1 cellular context compared by ENCODE assay signal in genomic region chr20:10673831-10674683, GRCh38.
TF ChIP-seq lines count a peak whose summit lies in the region.

TSS of gene JAG1 (minus strand) at chr20:10673999. CDS start at chr20:10673530, 469 bp downstream.

TF ChIP-seq in HepG2, 621 proteins besides CTCF, POLR2A, EP300 and RAD21 (continued from another document and continues in another):
- TF ChIP-seq ZNF280D (CRISPR knock-in tag; IDR thresholded peaks at IDR 0.05): no peak
- TF ChIP-seq NPAS2 (CRISPR knock-in tag; IDR thresholded peaks at IDR 0.05; ENCODE audit: borderline replicate concordance): no peak
- no peak for TF ChIP-seq KLF13 (CRISPR knock-in tag; IDR thresholded peaks at IDR 0.05)
- TF ChIP-seq ZNF772 (CRISPR knock-in tag; IDR thresholded peaks at IDR 0.05): no peak; the same call in none of the 2 replicates
- peak; percentile 57; the same call in 1 of the 2 replicates for TF ChIP-seq IRX3 (CRISPR knock-in tag; IDR thresholded peaks at IDR 0.05; ENCODE audit: borderline replicate concordance, low read depth)
- peak; percentile 53; the same call in 1 of the 2 replicates for TF ChIP-seq SP5 (CRISPR knock-in tag; IDR thresholded peaks at IDR 0.05; ENCODE audit: borderline replicate concordance, low read depth)
- TF ChIP-seq BATF2 (CRISPR knock-in tag; IDR thresholded peaks at IDR 0.05): no peak
- 0 out of 2 replicates have a peak, but pooled peaks have one; percentile 11 for TF ChIP-seq NFKB2 (CRISPR knock-in tag; IDR thresholded peaks at IDR 0.05; ENCODE audit: borderline replicate concordance)
- TF ChIP-seq MXD1 (CRISPR knock-in tag; IDR thresholded peaks at IDR 0.05): peak; percentile 73
- TF ChIP-seq ZNF329 (CRISPR knock-in tag; IDR thresholded peaks at IDR 0.05; ENCODE audit: low read depth): 0 out of 2 replicates have a peak, but pooled peaks have one; percentile 28
- TF ChIP-seq RCOR2 (CRISPR knock-in tag; IDR thresholded peaks at IDR 0.05): peak; percentile 36; the same call in 1 of the 2 replicates
- TF ChIP-seq ZNF766 (CRISPR knock-in tag; IDR thresholded peaks at IDR 0.05; ENCODE audit: borderline replicate concordance): peak; percentile 57
- no peak; the same call in 1 of the 2 replicates for TF ChIP-seq FOSL1 (CRISPR knock-in tag; IDR thresholded peaks at IDR 0.05; ENCODE audit: borderline replicate concordance)
- peak; percentile 12; the same call in 1 of the 2 replicates for TF ChIP-seq SP2 (CRISPR knock-in tag; IDR thresholded peaks at IDR 0.05)
- TF ChIP-seq ZXDC (CRISPR knock-in tag; IDR thresholded peaks at IDR 0.05): 0 out of 2 replicates have a peak, but pooled peaks have one; percentile 53
- peak; percentile 70 for TF ChIP-seq POGZ (CRISPR knock-in tag; IDR thresholded peaks at IDR 0.05)
- peak; percentile 71 for TF ChIP-seq MXD4 (CRISPR knock-in tag; IDR thresholded peaks at IDR 0.05)
- 0 out of 2 replicates have a peak, but pooled peaks have one; percentile 39 for TF ChIP-seq RFXAP (CRISPR knock-in tag; IDR thresholded peaks at IDR 0.05; ENCODE audit: borderline replicate concordance)
- peak; percentile 18; the same call in 1 of the 2 replicates for TF ChIP-seq RFX5 (IDR thresholded peaks at IDR 0.05; ENCODE audit: low read depth, low read length)
- TF ChIP-seq KDM6A (CRISPR knock-in tag; IDR thresholded peaks at IDR 0.05; ENCODE audit: low read depth): peak; percentile 29; the same call in 1 of the 2 replicates
- no peak for TF ChIP-seq ZNF646 (CRISPR knock-in tag; IDR thresholded peaks at IDR 0.05)
- 0 out of 2 replicates have a peak, but pooled peaks have one; percentile 27 for TF ChIP-seq ZFP36L2 (CRISPR knock-in tag; IDR thresholded peaks at IDR 0.05)
- peak; percentile 88 for TF ChIP-seq TMF1 (CRISPR knock-in tag; IDR thresholded peaks at IDR 0.05; ENCODE audit: low read depth)
- TF ChIP-seq CSRNP2 (CRISPR knock-in tag; conservative IDR thresholded peaks at IDR 0.05; ENCODE audit: low read depth): no peak
- TF ChIP-seq GPN1 (CRISPR knock-in tag; IDR thresholded peaks at IDR 0.05; ENCODE audit: borderline replicate concordance): no peak
- TF ChIP-seq ZNF629 (CRISPR knock-in tag; conservative IDR thresholded peaks at IDR 0.05): no peak; the same call in 1 of the 2 replicates
- TF ChIP-seq AFF4 (CRISPR knock-in tag; IDR thresholded peaks at IDR 0.05): no peak
- peak; percentile 69 for TF ChIP-seq MED1 (CRISPR knock-in tag; IDR thresholded peaks at IDR 0.05)
- TF ChIP-seq REST (IDR thresholded peaks at IDR 0.05; ENCODE audit: borderline replicate concordance in 1 of 2, low read depth in 1 of 2, low read length in 2 of 2): peak in 1 of 2 experiments; percentile 76; a peak in 1 of 4 replicates
- TF ChIP-seq ZNF691 (CRISPR knock-in tag; IDR thresholded peaks at IDR 0.05; ENCODE audit: borderline replicate concordance, low read depth): peak; percentile 75
